15 cellular contexts compared by ENCODE assay signal in genomic region chr17:35554668-35555067, GRCh38. TPM values are rescaled to one million over a fixed set of nuclear protein-coding genes. Genes with fewer than 3 reads are reported as not detected.
"Had no signal": no experiment of that assay in that cellular context is flagged by ENCODE, and none has a peak within 500 bp of the region (broad histone marks: within the 10 kb centered on the region; RNA-seq: fewer than 3 reads in every experiment).

No MANE protein-coding gene starts in this region.

- H3K4me3 ChIP-seq: dorsolateral prefrontal cortex, SJCRH30, upper lobe of right lung had no signal

- DNase-seq: activated CD4-positive, alpha-beta T cell treated with anti-CD3 and anti-CD28 coated beads, Interleukin-2, amount 50 U/mL, for 1 hour; activated CD8-positive, alpha-beta memory T cell treated with anti-CD3 and anti-CD28 coated beads, Interleukin-2, amount 50 U/mL, for 4 hours; activated naive CD4-positive, alpha-beta T cell treated with anti-CD3 and anti-CD28 coated beads, Interleukin-2, amount 50 U/mL, for 16 hours; amniotic stem cell; dorsolateral prefrontal cortex; mammary epithelial cell; naive B cell; SJCRH30; stimulated activated CD4-positive, alpha-beta T cell treated with anti-CD3 and anti-CD28 coated beads, Interleukin-4, amount 100 ng/mL, for 1 hour; stimulated activated naive CD4-positive, alpha-beta T cell treated with Interleukin-2 at 50 U/mL for 16 hours; T-helper 17 cell; upper lobe of right lung had no signal

- H3K36me3 Mint-ChIP-seq: naive B cell had no signal

- H3K4me1 Mint-ChIP-seq: naive B cell, T-helper 17 cell had no signal

- H3K9me3 Mint-ChIP-seq: naive B cell had no signal

- H3K27ac Mint-ChIP-seq: naive B cell had no signal

- ATAC-seq: esophagus mucosa, left lobe of liver, T-helper 17 cell, upper lobe of right lung had no signal

- H3K4me3 Mint-ChIP-seq: naive B cell, T-helper 17 cell had no signal

RNA-seq across cellular contexts. Expression of gene SLFN14, which starts 6.0 kb away (rescaled TPM):
- total RNA-seq: esophagus mucosa, mammary epithelial cell, posterior vena cava, SJCRH30, upper lobe of right lung had no signal

RNA-seq across cellular contexts. Expression of gene SLFN12L, which starts 17.2 kb away (rescaled TPM):
- total RNA-seq: SJCRH30 had no signal
